14 cellular contexts compared by ENCODE assay signal in genomic region chr1:205506409-205507196, GRCh38. TPM values are rescaled to one million over a fixed set of nuclear protein-coding genes. Genes with fewer than 3 reads are reported as not detected.
DNase-seq lines count a peak whose midpoint lies in the region; ATAC-seq and TF ChIP-seq lines count a peak whose summit lies in the region.
"Had no signal": no experiment of that assay in that cellular context is flagged by ENCODE, and none has a peak within 500 bp of the region (broad histone marks: within the 10 kb centered on the region; RNA-seq: fewer than 3 reads in every experiment).

No MANE protein-coding gene starts in this region.

- TF ChIP-seq POLR2A in transverse colon (IDR thresholded peaks at IDR 0.05): no peak

- TF ChIP-seq EP300 in transverse colon (IDR thresholded peaks at IDR 0.05; ENCODE audit: low read depth): no peak

- POLR2A ChIA-PET in naive thymus-derived CD4-positive, alpha-beta T cell (lab: Charles Lee): interaction anchor here (1.3 kb wide), 1 partner anchor 243 kb away, joined by 4 read pairs; no protein-coding TSS in a partner anchor

- H3K9me3 Mint-ChIP-seq in naive thymus-derived CD4-positive, alpha-beta T cell: no peaks in the 10 kb centered on the region

- DNase-seq in right cardiac atrium: no peak
- no peak for DNase-seq in Right ventricle myocardium superior
- no peak for DNase-seq in naive thymus-derived CD4-positive, alpha-beta T cell
- DNase-seq in transverse colon: no peak
- no peak for DNase-seq in WERI-Rb-1
- no peak for DNase-seq in GM23248
- no peak for DNase-seq in MG63
- DNase-seq: activated CD8-positive, alpha-beta T cell treated with anti-CD3 and anti-CD28 coated beads, Interleukin-2, amount 10 ng/mL, durations not matched to agents 7 days and 5 days; activated effector memory CD4-positive, alpha-beta T cell treated with Interleukin-2 at 50 U/mL for 16 hours; NCI-H146; retina; stimulated activated CD4-positive, alpha-beta T cell treated with anti-CD3 and anti-CD28 coated beads, Interleukin-4, amount 100 ng/mL, for 1 hour had no signal

- H3K4me1 ChIP-seq in right cardiac atrium (ENCODE audit: control insufficient read depth, insufficient read depth, low read length) (no peaks in the 10 kb centered on the region), transverse colon (peaks cover 10 to 28% (median 18%) of the 10 kb centered on the region in 4 donors), GM23248 (ENCODE audit: insufficient read depth) (no peaks in the 10 kb centered on the region)
- peaks cover 6 to 9% of the 10 kb centered on the region in 2 donors for H3K4me1 ChIP-seq in naive thymus-derived CD4-positive, alpha-beta T cell (ENCODE audit: control insufficient read depth in 2 of 2, insufficient read depth in 2 of 2, low read length in 2 of 2)

- WGBS in right cardiac atrium: 91% methylated on average over 17 of the region's 17 CpGs
- 92% methylated on average over 17 of the region's 17 CpGs; no CpG with 5 or more reads in 1 of the 2 donors for WGBS in transverse colon (ENCODE audit: low coverage in 1 of 2), 2 donors
- WGBS in GM23248 (ENCODE audit: low coverage in 1 of 2, low lambda C conversion rate in 2 of 2, missing lambda C conversion rate in 2 of 2), 2 experiments: 81 to 82% methylated on average over 16 to 17 of the region's 17 CpGs

- peaks cover 0 to 48% (median 0%) of the 10 kb centered on the region in 5 donors for H3K27me3 Mint-ChIP-seq in naive thymus-derived CD4-positive, alpha-beta T cell

- no peak overlapping the region for H3K4me2 ChIP-seq in GM23248 (ENCODE audit: unreplicated experiment)

- H3K9ac ChIP-seq in GM23248: no peak overlapping the region

- no peaks in the 10 kb centered on the region for H3K79me2 ChIP-seq in GM23248 (ENCODE audit: insufficient read depth)

- no peaks in the 10 kb centered on the region for H3K36me3 Mint-ChIP-seq in naive thymus-derived CD4-positive, alpha-beta T cell

- H3K36me3 ChIP-seq in naive thymus-derived CD4-positive, alpha-beta T cell (ENCODE audit: control insufficient read depth in 2 of 3, insufficient read depth in 3 of 3, low read length in 3 of 3): peaks cover 0 to 6% (median 0%) of the 10 kb centered on the region in 3 experiments
- H3K36me3 ChIP-seq in transverse colon (no peaks in the 10 kb centered on the region), WERI-Rb-1 (no peaks in the 10 kb centered on the region), GM23248 (ENCODE audit: low read depth) (no peaks in the 10 kb centered on the region), MG63 (no peaks in the 10 kb centered on the region)

- peak overlapping the region; percentile 73 for H3K27ac ChIP-seq in right cardiac atrium (ENCODE audit: low read length)
- peak overlapping the region; percentile 96 for H3K27ac ChIP-seq in cingulate gyrus (ENCODE audit: low read depth, low read length)
- H3K27ac ChIP-seq in naive thymus-derived CD4-positive, alpha-beta T cell (ENCODE audit: low read depth, low read length): no peak overlapping the region
- peak overlapping the region; percentile 45 to 83 (median 78) for H3K27ac ChIP-seq in transverse colon
- no peak overlapping the region for H3K27ac ChIP-seq in WERI-Rb-1
- no peak overlapping the region for H3K27ac ChIP-seq in GM23248

- H3K9me3 ChIP-seq in right cardiac atrium (ENCODE audit: control insufficient read depth, low read length) (no peaks in the 10 kb centered on the region), transverse colon (no peaks in the 10 kb centered on the region), WERI-Rb-1 (ENCODE audit: severe bottlenecking) (no peaks in the 10 kb centered on the region), GM23248 (ENCODE audit: low read depth) (no peaks in the 10 kb centered on the region), MG63 (no peaks in the 10 kb centered on the region)
- H3K9me3 ChIP-seq in naive thymus-derived CD4-positive, alpha-beta T cell (ENCODE audit: control insufficient read depth in 2 of 3, low read length in 3 of 3): no peaks in the 10 kb centered on the region

- intact Hi-C loops in right cardiac atrium (cut with DNase I) (no loop called here), Right ventricle myocardium superior (cut with DNase I) (no loop called here), transverse colon (cut with DNase I; ENCODE audit: low total_unique reads) (no loop called here)
- intact Hi-C loops in naive thymus-derived CD4-positive, alpha-beta T cell (cut with micrococcal nuclease): no loop called here

- H3K27me3 ChIP-seq in right cardiac atrium (ENCODE audit: control insufficient read depth, insufficient read depth) (no peaks in the 10 kb centered on the region), transverse colon (no peaks in the 10 kb centered on the region), WERI-Rb-1 (ENCODE audit: insufficient read depth, low read depth, severe bottlenecking) (no peaks in the 10 kb centered on the region), GM23248 (replicated peaks; ENCODE audit: insufficient read depth) (peaks cover 35% of the 10 kb centered on the region), MG63 (no peaks in the 10 kb centered on the region)
- H3K27me3 ChIP-seq in naive thymus-derived CD4-positive, alpha-beta T cell (ENCODE audit: control insufficient read depth in 2 of 2, insufficient read depth in 2 of 2, low read length in 2 of 2): no peaks in the 10 kb centered on the region

- no peaks in the 10 kb centered on the region for H3K9me2 ChIP-seq in GM23248 (ENCODE audit: insufficient read depth)

- TF ChIP-seq CTCF in transverse colon (IDR thresholded peaks at IDR 0.05) (no peak), WERI-Rb-1 (IDR thresholded peaks at IDR 0.05; ENCODE audit: low read depth, low read length) (no peak)

- no peaks in the 10 kb centered on the region for H4K20me1 ChIP-seq in GM23248 (ENCODE audit: insufficient read depth)

- H3K4me3 ChIP-seq in right cardiac atrium (ENCODE audit: low read length) (no peak overlapping the region), transverse colon (no peak overlapping the region), WERI-Rb-1 (ENCODE audit: low read depth, low read length) (no peak overlapping the region), GM23248 (no peak overlapping the region), MG63 (no peak overlapping the region)
- H3K4me3 ChIP-seq in naive thymus-derived CD4-positive, alpha-beta T cell (ENCODE audit: low read length): no peak overlapping the region

- H3F3A ChIP-seq in GM23248 (ENCODE audit: insufficient read depth): no peaks in the 10 kb centered on the region

- in situ Hi-C loops in transverse colon (cut with MboI; ENCODE audit: low pct_ligation_motif_present in 1 of 4, low pct_unique_long_range_greater_than_20kb in 1 of 4, low sequenced_read_pairs in 3 of 4) (no loop called here), GM23248 (cut with MboI) (no loop called here)

- ATAC-seq in right cardiac atrium (no peak), Right ventricle myocardium superior (ENCODE audit: poor library complexity) (no peak)
- no peak for ATAC-seq in naive thymus-derived CD4-positive, alpha-beta T cell
- ATAC-seq: activated CD8-positive, alpha-beta T cell treated with anti-CD3 and anti-CD28 coated beads, Interleukin-2, amount 10 ng/mL, durations not matched to agents 7 days and 5 days had no signal

- CTCF ChIA-PET in naive thymus-derived CD4-positive, alpha-beta T cell (lab: Charles Lee): interaction anchor here (0.9 kb wide), 1 partner anchor 18 kb away, joined by 4 read pairs; no protein-coding TSS in a partner anchor

- peak overlapping the region; percentile 7 to 64 (median 48) for H3K4me3 Mint-ChIP-seq in naive thymus-derived CD4-positive, alpha-beta T cell

- peaks cover 0 to 18% (median 12%) of the 10 kb centered on the region in 7 donors for H3K4me1 Mint-ChIP-seq in naive thymus-derived CD4-positive, alpha-beta T cell

- no peak overlapping the region for H2AFZ ChIP-seq in GM23248

- H3K27ac Mint-ChIP-seq in naive thymus-derived CD4-positive, alpha-beta T cell: peak overlapping the region in 2 of 9 donors; percentile 54 to 65
- H3K27ac Mint-ChIP-seq: activated CD8-positive, alpha-beta T cell treated with anti-CD3 and anti-CD28 coated beads, Interleukin-2, amount 10 ng/mL, durations not matched to agents 7 days and 5 days had no signal

RNA-seq across cellular contexts. Expression of gene CDK18, which starts 2.1 kb away (rescaled TPM):
- total RNA-seq in right cardiac atrium (100 to 1,000 TPM in 3 of 4 donors, 10 to 100 TPM in 1; 80.2 to 148 (median 141) TPM), Right ventricle myocardium superior (172 TPM), transverse colon (100 to 1,000 TPM in 1 of 4 donors, 10 to 100 TPM in 3; 28.8 to 112 (median 33.5) TPM)
- polyA plus RNA-seq in right cardiac atrium (150 TPM), GM23248 (2016; fragmentation: Nextera tagmentation; extraction: Ambion mirVana) (not detected in 2 replicates)
- 1 to 10 TPM in 4 of 5 experiments, under 1 TPM in 1; 0.85 to 3.6 (median 3.0) TPM for total RNA-seq in naive thymus-derived CD4-positive, alpha-beta T cell
- 1 to 10 TPM in 1 of 2 donors, under 1 TPM in 1; 0.20 to 1.8 TPM for polyA plus RNA-seq in naive thymus-derived CD4-positive, alpha-beta T cell
- not detected in 2 replicates for total RNA-seq in GM23248 (2014; rRNA removed; shearing (Covaris generic))
- total RNA-seq in MG63 (2014; rRNA removed; shearing (Covaris generic); ENCODE audit: low replicate concordance): 0.89 and 3.0 TPM in 2 replicates

RNA-seq across cellular contexts. Expression of gene BLACAT1, which starts 50.8 kb away (rescaled TPM):
- under 1 TPM in 1 of 4 donors, not detected in 3; 0.09 TPM for total RNA-seq in right cardiac atrium
- polyA plus RNA-seq in right cardiac atrium: 0.07 TPM
- total RNA-seq in Right ventricle myocardium superior: not detected
- under 1 TPM in 4 of 5 experiments, not detected in 1; 0.12 to 0.44 (median 0.31) TPM for total RNA-seq in naive thymus-derived CD4-positive, alpha-beta T cell
- polyA plus RNA-seq in naive thymus-derived CD4-positive, alpha-beta T cell: under 1 TPM in 1 of 2 donors, not detected in 1; 0.13 TPM
- under 1 TPM in 1 of 4 donors, not detected in 3; 0.48 TPM for total RNA-seq in transverse colon
- not detected in 2 replicates for total RNA-seq in GM23248 (2014; rRNA removed; shearing (Covaris generic))
- polyA plus RNA-seq in GM23248 (2016; fragmentation: Nextera tagmentation; extraction: Ambion mirVana): not detected in 2 replicates
- not detected in 2 replicates for total RNA-seq in MG63 (2014; rRNA removed; shearing (Covaris generic); ENCODE audit: low replicate concordance)
- total RNA-seq: mononuclear cell had no signal

Comparison
In these comparisons a context has a peak if more than half of its experiments do, and no peak if none do; other contexts are left out.
1. H3K27ac ChIP-seq: peak in right cardiac atrium (single experiment), cingulate gyrus (single experiment) and transverse colon (4 of 4); none in naive thymus-derived CD4-positive, alpha-beta T cell (single experiment), WERI-Rb-1 (single experiment) and GM23248 (single experiment).